Comparison of ENCODE assay signal across 19 cellular contexts in genomic region chr10:62873866-62874265, GRCh38. TPM values are rescaled to one million over a fixed set of nuclear protein-coding genes. Genes with fewer than 3 reads are reported as not detected.
DNase-seq lines count a peak whose midpoint lies in the region; ATAC-seq, FAIRE-seq and TF ChIP-seq lines count a peak whose summit lies in the region.
"Had no signal": no experiment of that assay in that cellular context is flagged by ENCODE, and none has a peak within 500 bp of the region (broad histone marks: within the 10 kb centered on the region; RNA-seq: fewer than 3 reads in every experiment).

No MANE protein-coding gene starts in this region.

- POLR2A ChIA-PET in activated CD8-positive, alpha-beta T cell treated with anti-CD3 and anti-CD28 coated beads for 36 hours (lab: Charles Lee), result no interaction called here
- POLR2A ChIA-PET in activated CD8-positive, alpha-beta T cell treated with anti-CD3 and anti-CD28 coated beads, Interleukin-2, amount 10 ng/mL, durations not matched to agents 7 days and 5 days (lab: Charles Lee), result no interaction called here
- POLR2A ChIA-PET in GM12878 (lab: Charles Lee), result no interaction called here

- H4K20me1 ChIP-seq in GM12878 (ENCODE audit: control insufficient read depth, insufficient read depth), result no peaks in the 10 kb centered on the region
- H4K20me1 ChIP-seq: BLaER1 treated with 17β-estradiol and CSF1 and Interleukin-3, amounts not matched to agents 10 nM and 100 nM had no signal

- TF ChIP-seq RAD21 in GM12878 (IDR thresholded peaks at IDR 0.05; ENCODE audit: insufficient read depth, low read depth, low read length), result no peak

- no TSS peak for BruUV-seq in GM12878 (replicated peaks; lab: Mats Ljungman, UMichigan)

- no peaks in the 10 kb centered on the region for H3K36me3 ChIP-seq in GM12878 (ENCODE audit: control insufficient read depth in 2 of 2, insufficient read depth in 2 of 2, low read length in 1 of 2)
- H3K36me3 ChIP-seq: BLaER1 treated with 17β-estradiol and CSF1 and Interleukin-3, amounts not matched to agents 10 nM and 100 nM had no signal

- CTCF ChIA-PET in activated CD8-positive, alpha-beta T cell treated with anti-CD3 and anti-CD28 coated beads for 36 hours (lab: Charles Lee), result interaction anchor here (1.3 kb wide), 1 partner anchor 319 kb away, joined by 4 read pairs; no protein-coding TSS in a partner anchor
- CTCF ChIA-PET in activated CD8-positive, alpha-beta T cell treated with anti-CD3 and anti-CD28 coated beads, Interleukin-2, amount 10 ng/mL, durations not matched to agents 7 days and 5 days (lab: Charles Lee), result no interaction called here
- CTCF ChIA-PET in GM12878 (lab: Yijun Ruan, JAX), result no interaction called here

- H3K4me2 ChIP-seq in GM12878 (ENCODE audit: control insufficient read depth, insufficient read depth), result no peak overlapping the region
- H3K4me2 ChIP-seq: BLaER1 treated with 17β-estradiol and CSF1 and Interleukin-3, amounts not matched to agents 10 nM and 100 nM had no signal

- intact Hi-C loops in activated CD8-positive, alpha-beta T cell treated with anti-CD3 and anti-CD28 coated beads for 36 hours (cut with micrococcal nuclease), result no loop called here
- intact Hi-C loops in GM12878 (cut with micrococcal nuclease; ENCODE audit: unreplicated experiment), result no loop called here

- 96% methylated on average over 2 of the region's 2 CpGs for WGBS in GM12878 (ENCODE audit: insufficient coverage, insufficient replicate concordance, low lambda C conversion rate, missing lambda C conversion rate)

- no peak overlapping the region for H3K27ac ChIP-seq in GM12878 (ENCODE audit: control insufficient read depth, insufficient read depth)
- H3K27ac ChIP-seq: BLaER1 treated with 17β-estradiol and CSF1 and Interleukin-3, amounts not matched to agents 10 nM and 100 nM; HL-60 had no signal

- H3K36me3 Mint-ChIP-seq in activated CD8-positive, alpha-beta T cell treated with anti-CD3 and anti-CD28 coated beads for 36 hours (ENCODE audit: low read depth), result no peaks in the 10 kb centered on the region
- H3K36me3 Mint-ChIP-seq in activated CD8-positive, alpha-beta T cell treated with anti-CD3 and anti-CD28 coated beads, Interleukin-2, amount 10 ng/mL, durations not matched to agents 7 days and 5 days (ENCODE audit: low read depth), result no peaks in the 10 kb centered on the region
- H3K36me3 Mint-ChIP-seq: CD8-positive, alpha-beta T cell had no signal

- no peak overlapping the region for H3K4me3 ChIP-seq in GM12878
- H3K4me3 ChIP-seq: BLaER1 treated with 17β-estradiol and CSF1 and Interleukin-3, amounts not matched to agents 10 nM and 100 nM had no signal

- RAD21 ChIA-PET in GM12878 (lab: Charles Lee; ENCODE audit: unreplicated experiment), result no interaction called here

- DNase-seq in activated CD8-positive, alpha-beta T cell treated with anti-CD3 and anti-CD28 coated beads for 36 hours, result peak; percentile 45
- no peak for DNase-seq in activated CD8-positive, alpha-beta T cell treated with anti-CD3 and anti-CD28 coated beads, Interleukin-2, amount 10 ng/mL, durations not matched to agents 7 days and 5 days
- peak; percentile 22 for DNase-seq in stimulated activated CD4-positive, alpha-beta T cell treated with anti-CD3 and anti-CD28 coated beads, Interleukin-2, amount 100 ng/mL, for 4 hours (ENCODE audit: low read depth)
- no peak for DNase-seq in stimulated activated CD4-positive, alpha-beta T cell treated with anti-CD3 and anti-CD28 coated beads, Interleukin-12 subunit alpha, Interleukin-12 subunit beta, amount 100 ng/mL, for 4 hours
- no peak for DNase-seq in GM12878 (ENCODE audit: low read depth, low spot score)
- peak; percentile 8 for DNase-seq in putamen (ENCODE audit: low spot score)
- no peak for DNase-seq in activated CD8-positive, alpha-beta memory T cell treated with anti-CD3 and anti-CD28 coated beads for 24 hours
- DNase-seq: Calu3; CD8-positive, alpha-beta T cell; DMS79 treated with DMSO at 0.1 percent for 48 hours; GF-D8; GOT3; H7; HFFc6 had no signal

- no peak overlapping the region for H2AFZ ChIP-seq in GM12878 (ENCODE audit: control insufficient read depth, low read depth, low read length)

- FAIRE-seq in GM12878 (lab: Jason Lieb, UNC), result peak; percentile 59

- TF ChIP-seq CTCF in activated CD8-positive, alpha-beta T cell treated with anti-CD3 and anti-CD28 coated beads for 36 hours (IDR thresholded peaks at IDR 0.05), result no peak
- no peak for TF ChIP-seq CTCF in GM12878 (IDR thresholded peaks at IDR 0.05 in 2 of 3, conservative IDR thresholded peaks at IDR 0.05 in 1 of 3; ENCODE audit: control insufficient read depth in 2 of 3, extremely low read depth in 1 of 3, insufficient read depth in 1 of 3, low read depth in 3 of 3, low read length in 3 of 3)

- peaks cover 5% of the 10 kb centered on the region; the same call in 1 of the 2 replicates for H3K4me1 ChIP-seq in GM12878 (ENCODE audit: control insufficient read depth, insufficient read depth, low read length)
- H3K4me1 ChIP-seq: BLaER1 treated with 17β-estradiol and CSF1 and Interleukin-3, amounts not matched to agents 10 nM and 100 nM had no signal

- no peak for TF ChIP-seq POLR2A in GM12878 (IDR thresholded peaks at IDR 0.05; ENCODE audit: low read depth, low read length)

- no peaks in the 10 kb centered on the region for H3K9me3 Mint-ChIP-seq in activated CD8-positive, alpha-beta T cell treated with anti-CD3 and anti-CD28 coated beads for 36 hours
- H3K9me3 Mint-ChIP-seq in activated CD8-positive, alpha-beta T cell treated with anti-CD3 and anti-CD28 coated beads, Interleukin-2, amount 10 ng/mL, durations not matched to agents 7 days and 5 days (ENCODE audit: insufficient read depth), result no peaks in the 10 kb centered on the region
- H3K9me3 Mint-ChIP-seq: CD8-positive, alpha-beta T cell; HFFc6 had no signal

- peaks cover 10% of the 10 kb centered on the region for H3K4me1 Mint-ChIP-seq in activated CD8-positive, alpha-beta T cell treated with anti-CD3 and anti-CD28 coated beads for 36 hours (ENCODE audit: low read depth)
- H3K4me1 Mint-ChIP-seq in activated CD8-positive, alpha-beta T cell treated with anti-CD3 and anti-CD28 coated beads, Interleukin-2, amount 10 ng/mL, durations not matched to agents 7 days and 5 days (ENCODE audit: low read depth), result peaks cover 3% of the 10 kb centered on the region
- H3K4me1 Mint-ChIP-seq: B cell had no signal

- no peak overlapping the region for H3K4me3 Mint-ChIP-seq in activated CD8-positive, alpha-beta T cell treated with anti-CD3 and anti-CD28 coated beads for 36 hours
- no peak overlapping the region for H3K4me3 Mint-ChIP-seq in activated CD8-positive, alpha-beta T cell treated with anti-CD3 and anti-CD28 coated beads, Interleukin-2, amount 10 ng/mL, durations not matched to agents 7 days and 5 days
- H3K4me3 Mint-ChIP-seq: B cell; CD8-positive, alpha-beta T cell; HFFc6 had no signal

- no peak overlapping the region for H3K9ac ChIP-seq in GM12878 (ENCODE audit: control insufficient read depth, insufficient read depth, low read length)
- H3K9ac ChIP-seq: BLaER1 treated with 17β-estradiol and CSF1 and Interleukin-3, amounts not matched to agents 10 nM and 100 nM had no signal

- SMC1A ChIA-PET in GM12878 (lab: Charles Lee; ENCODE audit: uncharacterized antibody, unreplicated experiment), result interaction anchor here (0.7 to 1.4 kb wide), 2 partner anchors 8 to 37 kb away, joined by 3 read pairs; no protein-coding TSS in a partner anchor

- in situ Hi-C loops in GM12878 (cut with MboI), result no loop called here

- no peak for TF ChIP-seq EP300 in GM12878 (IDR thresholded peaks at IDR 0.05; ENCODE audit: borderline replicate concordance in 1 of 2, control insufficient read depth in 1 of 2, low read depth in 2 of 2, low read length in 2 of 2)

- no peaks in the 10 kb centered on the region for H3K79me2 ChIP-seq in GM12878 (ENCODE audit: control insufficient read depth, insufficient read depth, low read length)

- no peaks in the 10 kb centered on the region; a peak in 2 of 4 replicates for H3K27me3 ChIP-seq in GM12878 (replicated peaks in 1 of 2; ENCODE audit: control insufficient read depth in 2 of 2, insufficient read depth in 2 of 2, low read length in 1 of 2)
- H3K27me3 ChIP-seq: BLaER1 treated with 17β-estradiol and CSF1 and Interleukin-3, amounts not matched to agents 10 nM and 100 nM had no signal

- peaks cover 18% of the 10 kb centered on the region for H3K27me3 Mint-ChIP-seq in activated CD8-positive, alpha-beta T cell treated with anti-CD3 and anti-CD28 coated beads for 36 hours
- peaks cover 12% of the 10 kb centered on the region for H3K27me3 Mint-ChIP-seq in activated CD8-positive, alpha-beta T cell treated with anti-CD3 and anti-CD28 coated beads, Interleukin-2, amount 10 ng/mL, durations not matched to agents 7 days and 5 days (ENCODE audit: low read depth)

- no peak for ATAC-seq in activated CD8-positive, alpha-beta T cell treated with anti-CD3 and anti-CD28 coated beads for 36 hours
- no peak for ATAC-seq in activated CD8-positive, alpha-beta T cell treated with anti-CD3 and anti-CD28 coated beads, Interleukin-2, amount 10 ng/mL, durations not matched to agents 7 days and 5 days
- no peak for ATAC-seq in GM12878
- ATAC-seq: CD8-positive, alpha-beta T cell; HCT116 had no signal

- H3K9me3 ChIP-seq in GM12878 (replicated peaks; ENCODE audit: control insufficient read depth, insufficient read depth, low read length), result no peaks in the 10 kb centered on the region

- H3K27ac Mint-ChIP-seq in activated CD8-positive, alpha-beta T cell treated with anti-CD3 and anti-CD28 coated beads for 36 hours, result no peak overlapping the region
- no peak overlapping the region for H3K27ac Mint-ChIP-seq in activated CD8-positive, alpha-beta T cell treated with anti-CD3 and anti-CD28 coated beads, Interleukin-2, amount 10 ng/mL, durations not matched to agents 7 days and 5 days
- H3K27ac Mint-ChIP-seq: B cell; CD8-positive, alpha-beta T cell; HFFc6 had no signal

RNA-seq across cellular contexts. Expression of gene EGR2, which starts 57.7 kb away (rescaled TPM):
- 10 to 100 TPM; 45.6 to 46.6 TPM for total RNA-seq in activated CD8-positive, alpha-beta T cell treated with anti-CD3 and anti-CD28 coated beads for 36 hours
- total RNA-seq in activated CD8-positive, alpha-beta T cell treated with anti-CD3 and anti-CD28 coated beads, Interleukin-2, amount 10 ng/mL, durations not matched to agents 7 days and 5 days, result 1 to 10 TPM in 1 of 2 experiments, under 1 TPM in 1; 0.50 to 1.3 TPM
- total RNA-seq in GM12878 (2013; cell fraction: nucleolus; rRNA removed), result 31.7 and 33.2 TPM in 2 replicates
- 18.7 and 19.1 TPM in 2 replicates for total RNA-seq in GM12878 (2014; rRNA removed)
- 13.0 and 14.1 TPM in 2 replicates for total RNA-seq in GM12878 (2014; rRNA removed; fragmentation: Illumina TruSeq; extraction: Trizol)
- 24.8 and 28.2 TPM in 2 replicates for total RNA-seq in GM12878 (2021)
- 12.2 TPM for polyA plus RNA-seq in GM12878 (2011; ENCODE audit: low read depth)
- polyA plus RNA-seq in GM12878 (2011; rRNA removed), result 40.7 and 56.5 TPM in 2 replicates
- 37.2 and 51.3 TPM in 2 replicates for polyA plus RNA-seq in GM12878 (2011; cell fraction: cytosol; rRNA removed)
- polyA plus RNA-seq in GM12878 (2011; cell fraction: nucleus; rRNA removed), result 116 and 124 TPM in 2 replicates
- 17.3 and 34.3 TPM in 2 replicates for polyA plus RNA-seq in GM12878 (2012)
- 20.0 and 21.9 TPM in 2 replicates for polyA plus RNA-seq in GM12878 (2014; fragmentation: Illumina TruSeq; extraction: Trizol)
- polyA plus RNA-seq in GM12878 (2014; fragmentation: Nextera tagmentation; extraction: Ambion mirVana), result 10 to 100 TPM in 1 of 2 experiments, 1 to 10 TPM in 1; 8.3 to 14.0 TPM
- 18.2 and 20.1 TPM in 2 replicates for polyA plus RNA-seq in GM12878 (2014; rRNA removed)
- polyA plus RNA-seq in GM12878 (2016; fragmentation: Nextera tagmentation; extraction: Ambion mirVana), result 10 to 100 TPM in 1 of 2 experiments, 1 to 10 TPM in 1; 8.9 to 10.8 TPM
- polyA minus RNA-seq in GM12878 (2011; rRNA and poly(A)+ RNA removed), result 43.7 and 55.2 TPM in 2 replicates
- 22.2 and 26.2 TPM in 2 replicates for polyA minus RNA-seq in GM12878 (2011; cell fraction: cytosol; rRNA and poly(A)+ RNA removed)
- polyA minus RNA-seq in GM12878 (2011; cell fraction: nucleus; rRNA and poly(A)+ RNA removed), result 71.8 and 81.0 TPM in 2 replicates
- total RNA-seq: HT1080 had no signal

Comparison
In these comparisons a context has a peak if more than half of its experiments do, and no peak if none do; other contexts are left out.
1. DNase-seq: peak in activated CD8-positive, alpha-beta T cell treated with anti-CD3 and anti-CD28 coated beads for 36 hours (single experiment), stimulated activated CD4-positive, alpha-beta T cell treated with anti-CD3 and anti-CD28 coated beads, Interleukin-2, amount 100 ng/mL, for 4 hours (single experiment) and putamen (single experiment); none in activated CD8-positive, alpha-beta T cell treated with anti-CD3 and anti-CD28 coated beads, Interleukin-2, amount 10 ng/mL, durations not matched to agents 7 days and 5 days (single experiment), stimulated activated CD4-positive, alpha-beta T cell treated with anti-CD3 and anti-CD28 coated beads, Interleukin-12 subunit alpha, Interleukin-12 subunit beta, amount 100 ng/mL, for 4 hours (single experiment), GM12878 (single experiment) and activated CD8-positive, alpha-beta memory T cell treated with anti-CD3 and anti-CD28 coated beads for 24 hours (single experiment).
2. RNA of gene EGR2, which starts 57.7 kb away (total RNA-seq): 45.6 to 46.6 TPM in activated CD8-positive, alpha-beta T cell treated with anti-CD3 and anti-CD28 coated beads for 36 hours and 13.0 to 33.2 TPM in GM12878; 0.50 to 1.3 TPM in activated CD8-positive, alpha-beta T cell treated with anti-CD3 and anti-CD28 coated beads, Interleukin-2, amount 10 ng/mL, durations not matched to agents 7 days and 5 days; every median in the first group is over 4 times any median in the second.